Comparison of ENCODE assay signal across 13 cellular contexts in the genomic region with DNA sequence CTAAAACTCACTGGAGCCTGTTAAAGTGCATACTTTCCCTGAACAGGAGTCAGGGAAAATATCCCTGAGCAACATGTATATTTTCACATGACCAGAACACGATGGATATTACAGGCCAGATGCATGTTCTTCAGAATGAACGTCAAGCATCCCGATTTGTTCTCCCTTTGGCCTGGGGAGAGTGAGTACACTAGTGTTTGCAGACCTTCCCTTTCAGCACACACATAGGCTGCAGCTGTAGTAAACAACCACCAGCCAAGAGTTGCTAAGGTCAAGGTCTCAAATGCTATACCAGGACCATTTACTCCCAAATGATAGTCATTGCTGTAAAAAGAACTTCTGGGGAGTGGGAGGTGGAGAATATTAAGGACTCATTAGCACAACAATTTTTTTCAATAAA. TPM values are rescaled to one million over a fixed set of nuclear protein-coding genes. Genes with fewer than 3 reads are reported as not detected.
A peak's percentile ranks its signal among the peaks of the same experiment; 100 is the strongest.
DNase-seq lines count a peak whose midpoint lies in the region; ATAC-seq and TF ChIP-seq lines count a peak whose summit lies in the region.
"Had no signal": no experiment of that assay in that cellular context is flagged by ENCODE, and none has a peak within 500 bp of the region (broad histone marks: within the 10 kb centered on the region; RNA-seq: fewer than 3 reads in every experiment).

No MANE protein-coding gene starts in this region.

- ATAC-seq in HG03521 (IDR thresholded peaks at IDR 0.05; ENCODE audit: unreplicated experiment), result no peak

- no peak for TF ChIP-seq RAD21 in neural cell (conservative IDR thresholded peaks at IDR 0.05)

- peaks cover 3% of the 10 kb centered on the region; the same call in 1 of the 2 replicates for H3K27me3 Mint-ChIP-seq in HFFc6 (ENCODE audit: insufficient read depth)

- DNase-seq in Ammon's horn (ENCODE audit: low spot score), result peak; percentile 8
- DNase-seq in HFFc6, result no peak
- DNase-seq in caudate nucleus (lab: John Stamatoyannopoulos, UW), result peak in 1 of 61 donors; percentile 0
- no peak for DNase-seq in GM19240 (ENCODE audit: insufficient read length, low spot score)
- DNase-seq in AG08396 (ENCODE audit: low spot score), result no peak
- no peak for DNase-seq in NCI-H446 (lab: John Stamatoyannopoulos, UW)
- DNase-seq: colonic mucosa, NCI-H446 treated with DMSO at 0.1 percent for 48 hours had no signal

- peak overlapping the region; percentile 98 for H3K9ac ChIP-seq in neural cell (ENCODE audit: low read length)
- H3K9ac ChIP-seq: KMS-11 had no signal

- no peaks in the 10 kb centered on the region for H3K36me3 Mint-ChIP-seq in HFFc6 (ENCODE audit: low read depth)

- TF ChIP-seq CTCF in HFFc6 (IDR thresholded peaks at IDR 0.05) (no peak), neural cell (IDR thresholded peaks at IDR 0.05; ENCODE audit: poor library complexity, severe bottlenecking) (no peak)

- no peak for TF ChIP-seq EP300 in neural cell (conservative IDR thresholded peaks at IDR 0.05; ENCODE audit: poor library complexity, severe bottlenecking)

- H3K9me2 ChIP-seq in neural cell (ENCODE audit: insufficient read depth, low read length), result no peaks in the 10 kb centered on the region

- peak overlapping the region; percentile 76 for H3K4me3 ChIP-seq in neural cell (ENCODE audit: low read length)
- H3K4me3 ChIP-seq: colonic mucosa, SK-N-MC had no signal

- H3K27me3 ChIP-seq in neural cell (ENCODE audit: insufficient read depth, low read depth, low read length), result no peaks in the 10 kb centered on the region
- H3K27me3 ChIP-seq: colonic mucosa had no signal

- peak overlapping the region; percentile 96 for H3K4me3 Mint-ChIP-seq in HFFc6

- H3F3A ChIP-seq in neural cell (ENCODE audit: insufficient read depth, low read length, poor library complexity, severe bottlenecking), result no peaks in the 10 kb centered on the region

- peaks cover 68% of the 10 kb centered on the region for H3K79me2 ChIP-seq in neural cell (replicated peaks; ENCODE audit: insufficient read depth, low read length)

- peak overlapping the region; percentile 30 for H3K27ac ChIP-seq in caudate nucleus (ENCODE audit: low read depth, low read length)
- peak overlapping the region; percentile 98 for H3K27ac ChIP-seq in neural cell (ENCODE audit: low read length)
- H3K27ac ChIP-seq: KMS-11, neutrophil, SK-N-MC had no signal

- H3K36me3 ChIP-seq in neural cell (ENCODE audit: insufficient read depth, low read length), result no peaks in the 10 kb centered on the region
- H3K36me3 ChIP-seq: colonic mucosa, neutrophil had no signal

- no peaks in the 10 kb centered on the region for H3K9me3 ChIP-seq in neural cell (ENCODE audit: low read length)
- H3K9me3 ChIP-seq: colonic mucosa, neutrophil had no signal

- H3K4me1 Mint-ChIP-seq in HFFc6 (ENCODE audit: low read depth), result peaks cover 57% of the 10 kb centered on the region

- peak overlapping the region; percentile 95 for H3K4me2 ChIP-seq in neural cell (ENCODE audit: low read length)
- H3K4me2 ChIP-seq: KMS-11 had no signal

- no peak overlapping the region; the same call in 1 of the 2 replicates for H3K27ac Mint-ChIP-seq in HFFc6

- H2AFZ ChIP-seq in neural cell (ENCODE audit: low read depth, low read length), result no peak overlapping the region

- H3K9me3 Mint-ChIP-seq in HFFc6, result no peaks in the 10 kb centered on the region

- H4K20me1 ChIP-seq in neural cell (ENCODE audit: insufficient read depth), result no peaks in the 10 kb centered on the region

TF ChIP-seq in neural cell, 6 proteins besides CTCF, POLR2A, EP300 and RAD21:
- no peak for TF ChIP-seq REST (IDR thresholded peaks at IDR 0.05; ENCODE audit: borderline replicate concordance)
- no peak for TF ChIP-seq EZH2 (IDR thresholded peaks at IDR 0.05; ENCODE audit: borderline replicate concordance, insufficient read depth, low read length, poor library complexity, severe bottlenecking)
- TF ChIP-seq MXI1 (conservative IDR thresholded peaks at IDR 0.05; ENCODE audit: poor library complexity, severe bottlenecking), result no peak
- TF ChIP-seq POLR2AphosphoS5 (IDR thresholded peaks at IDR 0.05), result no peak
- TF ChIP-seq SMC3 (conservative IDR thresholded peaks at IDR 0.05; ENCODE audit: poor library complexity), result no peak
- TF ChIP-seq TAF1 (IDR thresholded peaks at IDR 0.05; ENCODE audit: low read depth), result no peak
TF ChIP-seq in neural cell: peak in this region for 0.

RNA-seq across cellular contexts. Expression of gene KLF12, which starts 3.0 kb away (rescaled TPM):
- 10 to 100 TPM; 18.1 to 28.2 (median 24.1) TPM for total RNA-seq in HFFc6 (2021; fragmentation: NEBNext Ultra II Directional; extraction: Animal tissue kit (Norgen Biotek cat#: 25700))
- 51.9 and 53.5 TPM in 2 replicates for polyA plus RNA-seq in neural cell
- 154 and 189 TPM in 2 replicates for polyA minus RNA-seq in neural cell
